ENCODE assay signal across 23 cellular contexts in genomic region chr14:105905456-105905855, GRCh38.
"Had no signal": no experiment of that assay in that cellular context is flagged by ENCODE, and none has a peak within 500 bp of the region (broad histone marks: within the 10 kb centered on the region; RNA-seq: fewer than 3 reads in every experiment).

No MANE protein-coding gene starts in this region.

- DNase-seq: activated CD4-positive, alpha-beta memory T cell treated with anti-CD3 and anti-CD28 coated beads for 36 hours; activated CD4-positive, alpha-beta T cell treated with anti-CD3 and anti-CD28 coated beads, Interleukin-2, amount 10 ng/mL, durations not matched to agents 7 days and 5 days; activated CD4-positive, CD25-positive, alpha-beta regulatory T cell; activated CD8-positive, alpha-beta memory T cell treated with anti-CD3 and anti-CD28 coated beads for 24 hours; activated effector memory CD4-positive, alpha-beta T cell treated with anti-CD3 and anti-CD28 coated beads, Interleukin-2, amount 50 U/mL, for 16 hours; activated naive CD4-positive, alpha-beta T cell treated with Interleukin-2 at 50 U/mL for 16 hours; activated naive CD8-positive, alpha-beta T cell treated with anti-CD3 and anti-CD28 coated beads, Interleukin-2, amount 50 U/mL, for 24 hours; activated T-cell treated with anti-CD3 and anti-CD28 coated beads, Interleukin-2, amount 50 U/mL, for 4 hours; amniotic stem cell; body of pancreas; central memory CD4-positive, alpha-beta T cell; NCI-H1105 treated with DMSO at 0.1 percent for 48 hours; NCI-H1436 treated with DMSO at 0.1 percent for 48 hours; NCI-H187; NCI-H2081 treated with DMSO at 0.1 percent for 48 hours; NCI-H446; NCI-H524; Peyer's patch; SHP77 treated with DMSO at 0.1 percent for 48 hours; T-helper 9 cell had no signal

- ATAC-seq: activated naive CD4-positive, alpha-beta T cell treated with anti-CD3 and anti-CD28 coated beads, Interleukin-2, amount 50 U/mL, for 72 hours; activated naive CD8-positive, alpha-beta T cell treated with anti-CD3 and anti-CD28 coated beads, Interleukin-2, amount 50 U/mL, for 24 hours; activated T-cell treated with anti-CD3 and anti-CD28 coated beads, Interleukin-2, amount 50 U/mL, for 4 hours; body of pancreas had no signal

- H3K9me3 ChIP-seq: ascending aorta, body of pancreas, Peyer's patch had no signal

- H3K27me3 ChIP-seq: ascending aorta, body of pancreas, Peyer's patch had no signal

- H3K36me3 ChIP-seq: ascending aorta, Peyer's patch had no signal

- H3K27ac ChIP-seq: ascending aorta, body of pancreas, Peyer's patch, RWPE1 had no signal

- H3K4me1 ChIP-seq: ascending aorta, body of pancreas, Peyer's patch had no signal

- H3K4me3 ChIP-seq: ascending aorta, body of pancreas, Peyer's patch had no signal
